Comparison of ENCODE assay signal across 11 cellular contexts in the genomic region with DNA sequence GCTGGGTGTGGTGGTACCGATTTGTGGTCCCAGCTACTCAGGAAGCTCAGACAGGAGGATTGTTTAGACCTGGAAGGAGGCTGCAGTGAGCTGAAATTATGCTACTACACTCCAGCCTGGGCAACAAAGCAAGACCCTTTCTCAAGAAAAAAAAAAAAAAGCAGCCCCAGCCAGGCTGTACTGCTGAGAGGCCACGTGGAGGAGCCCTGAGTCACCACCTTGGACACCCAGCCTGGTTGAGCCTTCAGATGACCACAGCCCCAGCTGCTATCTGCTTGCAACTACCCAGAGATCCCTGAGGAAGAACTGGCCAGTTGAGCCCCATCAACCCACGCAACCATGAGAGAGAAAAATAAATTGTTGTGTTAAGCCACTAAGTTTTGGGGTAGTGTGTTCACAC. TPM values are rescaled to one million over a fixed set of nuclear protein-coding genes. Genes with fewer than 3 reads are reported as not detected.
DNase-seq lines count a peak whose midpoint lies in the region; ATAC-seq and TF ChIP-seq lines count a peak whose summit lies in the region.
"Had no signal": no experiment of that assay in that cellular context is flagged by ENCODE, and none has a peak within 500 bp of the region (broad histone marks: within the 10 kb centered on the region; RNA-seq: fewer than 3 reads in every experiment).

No MANE protein-coding gene starts in this region.

- TF ChIP-seq CTCF in GM13977 (IDR thresholded peaks at IDR 0.05; ENCODE audit: extremely low read depth, insufficient read depth, missing control alignments) (peak; percentile 49), RWPE1 (conservative IDR thresholded peaks at IDR 0.05; ENCODE audit: low read depth) (no peak; the same call in 1 of the 2 replicates)

- in situ Hi-C loops in GM13977 (cut with MboI; ENCODE audit: low pct_unique_long_range_greater_than_20kb, low sequenced_read_pairs, unreplicated experiment): no loop called here

- no peak overlapping the region for H3K27ac ChIP-seq in RWPE1
- H3K27ac ChIP-seq: KMS-11 had no signal

- DNase-seq in A172 (ENCODE audit: low spot score) (peak; percentile 49), GM13977 (ENCODE audit: low spot score) (no peak), SHP77 (lab: John Stamatoyannopoulos, UW) (peak; percentile 79), glomerular visceral epithelial cell (ENCODE audit: extremely low spot score) (peak; percentile 63), RWPE1 (ENCODE audit: low spot score) (no peak), NCI-H1930 (lab: John Stamatoyannopoulos, UW) (no peak)
- DNase-seq: activated CD4-positive, CD25-positive, alpha-beta regulatory T cell; activated effector memory CD4-positive, alpha-beta T cell treated with anti-CD3 and anti-CD28 coated beads, Interleukin-2, amount 50 U/mL, for 16 hours had no signal

- CTCF ChIA-PET in RWPE1 (lab: Yijun Ruan, JAX): interaction anchor here (0.6 kb wide), 1 partner anchor 61 kb away, joined by 3 read pairs; no protein-coding TSS in a partner anchor

- ATAC-seq in GM19023 (IDR thresholded peaks at IDR 0.05; ENCODE audit: unreplicated experiment): no peak
- no peak for ATAC-seq in GM19455 (IDR thresholded peaks at IDR 0.05; ENCODE audit: unreplicated experiment)

- POLR2A ChIA-PET in RWPE1 (lab: Yijun Ruan, JAX; ENCODE audit: low non-redundant PET): no interaction called here

RNA-seq across cellular contexts. Expression of a gene that starts 23.6 kb away (rescaled TPM):
- 2.7 and 5.9 TPM in 2 replicates for total RNA-seq in A172 (2014; rRNA removed; shearing (Covaris generic))

RNA-seq across cellular contexts. Expression of a gene that starts 41.0 kb away (rescaled TPM):
- total RNA-seq in A172 (2014; rRNA removed; shearing (Covaris generic)): not detected in 2 replicates

RNA-seq across cellular contexts. Expression of a gene that starts 46.6 kb away (rescaled TPM):
- total RNA-seq in A172 (2014; rRNA removed; shearing (Covaris generic)): not detected in 2 replicates

RNA-seq across cellular contexts. Expression of a gene that starts 58.2 kb away (rescaled TPM):
- not detected in 2 replicates for total RNA-seq in A172 (2014; rRNA removed; shearing (Covaris generic))

Comparison
In these comparisons a context has a peak if more than half of its experiments do, and no peak if none do; other contexts are left out.
1. DNase-seq: peak in A172 (single experiment), SHP77 (2 of 2) and glomerular visceral epithelial cell (single experiment); none in GM13977 (single experiment), RWPE1 (single experiment) and NCI-H1930 (0 of 2).